ENCODE assay signal across 8 cellular contexts in genomic region chr1:232951605-232952004, GRCh38. TPM values are rescaled to one million over a fixed set of nuclear protein-coding genes. Genes with fewer than 3 reads are reported as not detected.
DNase-seq lines count a peak whose midpoint lies in the region; ATAC-seq, FAIRE-seq and TF ChIP-seq lines count a peak whose summit lies in the region.

No MANE protein-coding gene starts in this region.

- no peak overlapping the region for H3K23ac ChIP-seq in mesendoderm (ENCODE audit: low read length)

- no peak overlapping the region for H3K27ac ChIP-seq in K562 (ENCODE audit: extremely low read depth, low read depth, low read length)
- no peak overlapping the region for H3K27ac ChIP-seq in mesendoderm (ENCODE audit: low read depth, low read length)

- H3K9me1 ChIP-seq in K562 (ENCODE audit: control insufficient read depth, insufficient read depth, low read length), result no peaks in the 10 kb centered on the region

- H4K5ac ChIP-seq in mesendoderm (ENCODE audit: low read length), result no peak overlapping the region

- 0 out of 4 replicates have a peak overlapping the region, but pooled peaks of 1 of the 2 experiments have one; percentile 73 for H3K9ac ChIP-seq in K562 (ENCODE audit: insufficient read depth in 1 of 2, low read depth in 2 of 2, low read length in 2 of 2)
- H3K9ac ChIP-seq in mesendoderm (ENCODE audit: low read length), result peak overlapping the region; percentile 80

- intact Hi-C loops in K562 (cut with micrococcal nuclease), result loop anchor here (10.0 kb wide), 1 partner anchor 317 kb away; the partner anchor contains the start of gene SIPA1L2

- no peak overlapping the region for H2BK120ac ChIP-seq in mesendoderm (ENCODE audit: low read depth, low read length)

- no peak for TF ChIP-seq CTCF in K562 (IDR thresholded peaks at IDR 0.05 in 2 of 3, conservative IDR thresholded peaks at IDR 0.05 in 1 of 3; ENCODE audit: insufficient read depth in 2 of 3, low read depth in 1 of 3, low read length in 3 of 3)

- H2AK5ac ChIP-seq in mesendoderm (ENCODE audit: low read length), result no peak overlapping the region

- TF ChIP-seq RAD21 in K562 (CRISPR knock-in tag; conservative IDR thresholded peaks at IDR 0.05 in 1 of 2, IDR thresholded peaks at IDR 0.05 in 1 of 2), result no peak

- in situ Hi-C loops in K562 (cut with MboI), result no loop called here

- H4K20me1 ChIP-seq in K562 (replicated peaks; ENCODE audit: control insufficient read depth, insufficient read depth, low read length), result 0 out of 2 replicates have a peak, but pooled peaks cover 4% of the 10 kb centered on the region

- H3K27me3 Mint-ChIP-seq in stimulated activated naive CD8-positive, alpha-beta T cell treated with anti-CD3 and anti-CD28 coated beads, Interleukin-15, Interleukin-2, amounts not matched to agents 100 ng/mL and 50 ng/mL, for 24 hours, result no peaks in the 10 kb centered on the region

- H3K56ac ChIP-seq in mesendoderm (ENCODE audit: low read length), result peak overlapping the region; percentile 91

- DNase-seq in stimulated activated naive CD8-positive, alpha-beta T cell treated with anti-CD3 and anti-CD28 coated beads, Interleukin-15, Interleukin-2, amounts not matched to agents 100 U/mL and 50 U/mL, for 24 hours, result no peak
- DNase-seq in K562 (ENCODE audit: extremely low read depth in 1 of 4, low spot score in 3 of 4) (no peak), mesendoderm (no peak), iPS-NIHi7 (ENCODE audit: extremely low spot score) (no peak), NCI-H1694 (lab: John Stamatoyannopoulos, UW) (no peak), GM19238 (ENCODE audit: insufficient read length, low spot score) (no peak)

- H3K27ac Mint-ChIP-seq in stimulated activated naive CD8-positive, alpha-beta T cell treated with anti-CD3 and anti-CD28 coated beads, Interleukin-15, Interleukin-2, amounts not matched to agents 100 ng/mL and 50 ng/mL, for 24 hours, result peak overlapping the region; percentile 94

- H3K4me2 ChIP-seq in K562 (ENCODE audit: insufficient read depth, low read length) (peak overlapping the region; percentile 91), mesendoderm (ENCODE audit: low read length) (peak overlapping the region; percentile 69)

- no peaks in the 10 kb centered on the region for H3K27me3 ChIP-seq in K562 (ENCODE audit: control insufficient read depth in 2 of 2, insufficient read depth in 2 of 2, low read length in 2 of 2)
- H3K27me3 ChIP-seq in mesendoderm (ENCODE audit: insufficient read depth, low read length, poor library complexity), result no peaks in the 10 kb centered on the region

- TF ChIP-seq EP300 in K562 (IDR thresholded peaks at IDR 0.05; ENCODE audit: low read length), result no peak

- H3K4me1 ChIP-seq in K562 (replicated peaks in 1 of 2; ENCODE audit: control insufficient read depth in 2 of 2, insufficient read depth in 2 of 2, low read length in 2 of 2) (peaks cover 9 to 10% of the 10 kb centered on the region in 2 experiments; a peak in 3 of 5 replicates), mesendoderm (ENCODE audit: control insufficient read depth, low read depth, low read length) (peaks cover 6% of the 10 kb centered on the region)

- 9% methylated on average over 1 of the region's 1 CpG for WGBS in K562 (ENCODE audit: insufficient coverage, low coverage, missing lambda C conversion rate)
- no CpG with 5 or more reads among the region's 1 CpG for WGBS in mesendoderm (ENCODE audit: extremely low coverage, insufficient coverage, low lambda C conversion rate)

- no peak overlapping the region for H2BK15ac ChIP-seq in mesendoderm (replicated peaks; ENCODE audit: low read depth)

- no peak overlapping the region for H2BK5ac ChIP-seq in mesendoderm (ENCODE audit: low read length)

- no peak for FAIRE-seq in K562 (lab: Jason Lieb, UNC)

- H3K4me3 ChIP-seq in K562, result peak overlapping the region; percentile 88
- no peak overlapping the region for H3K4me3 ChIP-seq in mesendoderm (ENCODE audit: low read length)

- H3K4ac ChIP-seq in mesendoderm (ENCODE audit: low read depth, low read length), result no peak overlapping the region

- peaks cover 28% of the 10 kb centered on the region for H3K79me2 ChIP-seq in K562 (ENCODE audit: control insufficient read depth, insufficient read depth, low read length)
- H3K79me2 ChIP-seq in mesendoderm (ENCODE audit: control insufficient read depth, insufficient read depth, low read length), result peaks cover 8% of the 10 kb centered on the region

- ATAC-seq in stimulated activated naive CD8-positive, alpha-beta T cell treated with anti-CD3 and anti-CD28 coated beads, Interleukin-15, Interleukin-2, amounts not matched to agents 100 U/mL and 50 U/mL, for 24 hours, result no peak
- ATAC-seq in K562 (no peak), GM21717 (IDR thresholded peaks at IDR 0.05; ENCODE audit: unreplicated experiment) (no peak)

- H3K18ac ChIP-seq in mesendoderm (ENCODE audit: low read length), result no peak overlapping the region

- H3K79me1 ChIP-seq in mesendoderm (ENCODE audit: low read length), result peaks cover 3% of the 10 kb centered on the region

- no peak overlapping the region for H4K8ac ChIP-seq in mesendoderm (ENCODE audit: low read depth, low read length)

- H3K4me1 Mint-ChIP-seq in stimulated activated naive CD8-positive, alpha-beta T cell treated with anti-CD3 and anti-CD28 coated beads, Interleukin-15, Interleukin-2, amounts not matched to agents 100 ng/mL and 50 ng/mL, for 24 hours (ENCODE audit: low read depth), result peaks cover 40% of the 10 kb centered on the region

- H3K4me3 Mint-ChIP-seq in stimulated activated naive CD8-positive, alpha-beta T cell treated with anti-CD3 and anti-CD28 coated beads, Interleukin-15, Interleukin-2, amounts not matched to agents 100 ng/mL and 50 ng/mL, for 24 hours, result peak overlapping the region; percentile 94

- H3K36me3 ChIP-seq in K562 (ENCODE audit: control insufficient read depth, insufficient read depth, low read length) (peaks cover 7% of the 10 kb centered on the region; the same call in 2 of the 3 replicates), mesendoderm (ENCODE audit: control insufficient read depth, insufficient read depth, low read length) (no peaks in the 10 kb centered on the region)

- TF ChIP-seq POLR2A in K562 (conservative IDR thresholded peaks at IDR 0.05), result no peak

- no TSS peak for BruUV-seq in K562 (replicated peaks; lab: Mats Ljungman, UMichigan)

- POLR2A ChIA-PET in K562 (lab: Yijun Ruan, JAX), result interaction anchor here (0.6 to 0.7 kb wide), 3 partner anchors 12 to 214 kb away, joined by 3 read pairs; no protein-coding TSS in a partner anchor

- H3K36me3 Mint-ChIP-seq in stimulated activated naive CD8-positive, alpha-beta T cell treated with anti-CD3 and anti-CD28 coated beads, Interleukin-15, Interleukin-2, amounts not matched to agents 100 ng/mL and 50 ng/mL, for 24 hours (ENCODE audit: low read depth), result peaks cover 20% of the 10 kb centered on the region

- CTCF ChIA-PET in K562 (lab: Yijun Ruan, JAX; ENCODE audit: low intra/inter-chr PET ratio), result interaction anchor here (0.5 kb wide), 1 partner anchor 158 kb away, joined by 3 read pairs; no protein-coding TSS in a partner anchor

- H2AFZ ChIP-seq in K562 (ENCODE audit: low read depth, low read length), result no peak overlapping the region

- H3K9me3 Mint-ChIP-seq in stimulated activated naive CD8-positive, alpha-beta T cell treated with anti-CD3 and anti-CD28 coated beads, Interleukin-15, Interleukin-2, amounts not matched to agents 100 ng/mL and 50 ng/mL, for 24 hours, result no peaks in the 10 kb centered on the region

- no peaks in the 10 kb centered on the region for H3K9me3 ChIP-seq in K562 (replicated peaks; ENCODE audit: control insufficient read depth, insufficient read depth, low read depth, low read length)

TF ChIP-seq in K562, 482 proteins besides CTCF, POLR2A, EP300 and RAD21 (continues in another document):
- no peak for TF ChIP-seq PATZ1 (CRISPR knock-in tag; IDR thresholded peaks at IDR 0.05; ENCODE audit: borderline replicate concordance)
- no peak for TF ChIP-seq ZFX (CRISPR knock-in tag; IDR thresholded peaks at IDR 0.05)
- no peak for TF ChIP-seq CBX5 (IDR thresholded peaks at IDR 0.05; ENCODE audit: borderline replicate concordance, low read depth)
- TF ChIP-seq SRF (CRISPR knock-in tag; IDR thresholded peaks at IDR 0.05), result no peak
- TF ChIP-seq ZFP1 (CRISPR knock-in tag; IDR thresholded peaks at IDR 0.05), result no peak
- TF ChIP-seq YBX1 (IDR thresholded peaks at IDR 0.05), result no peak

RNA-seq across cellular contexts. Expression of gene NTPCR, which starts 1.2 kb away (rescaled TPM):
- total RNA-seq in K562 (2011; cell fraction: chromatin; rRNA removed; ENCODE audit: low replicate concordance), result 13.4 and 27.5 TPM in 2 replicates
- 8.7 and 12.6 TPM in 2 replicates for total RNA-seq in K562 (2011; cell fraction: nucleolus; rRNA removed)
- 17.9 and 28.5 TPM in 2 replicates for total RNA-seq in K562 (2011; cell fraction: nucleoplasm; rRNA removed)
- total RNA-seq in K562 (2014; rRNA removed) (19.3 and 29.2 TPM in 2 replicates), K562 (2014; rRNA removed; fragmentation: Illumina TruSeq; extraction: Trizol) (49.6 and 54.5 TPM in 2 replicates), K562 (2015; rRNA removed; fragmentation: Illumina TruSeq; extraction: Trizol) (36.4 and 37.9 TPM in 2 replicates), K562 (2021) (48.8 and 52.6 TPM in 2 replicates)
- polyA plus RNA-seq in K562 (2011; rRNA removed) (44.3 and 47.3 TPM in 2 replicates), K562 (2014; fragmentation: Illumina TruSeq; extraction: Trizol) (57.4 and 60.8 TPM in 2 replicates), K562 (2014; fragmentation: Nextera tagmentation; extraction: Ambion mirVana) (100 to 1,000 TPM; 101 to 105 TPM), K562 (2014; rRNA removed) (36.9 and 40.4 TPM in 2 replicates)
- 14.7 and 20.5 TPM in 2 replicates for polyA plus RNA-seq in K562 (2011; cell fraction: cytosol; rRNA removed)
- polyA plus RNA-seq in K562 (2011; cell fraction: nucleus; rRNA removed), result 21.2 and 25.4 TPM in 2 replicates
- 54.3 and 59.2 TPM in 2 replicates for polyA plus RNA-seq in K562 (2012)
- polyA minus RNA-seq in K562 (2011; rRNA and poly(A)+ RNA removed), result 20.2 and 25.0 TPM in 2 replicates
- 9.9 and 20.2 TPM in 2 replicates for polyA minus RNA-seq in K562 (2011; cell fraction: cytosol; rRNA and poly(A)+ RNA removed)
- polyA minus RNA-seq in K562 (2011; cell fraction: nucleus; rRNA and poly(A)+ RNA removed), result 21.1 and 27.5 TPM in 2 replicates
- polyA plus RNA-seq in mesendoderm (2013, experiment 1 of 2), result 56.5 TPM
- 53.2 TPM for polyA plus RNA-seq in mesendoderm (2013, experiment 2 of 2)
